8 cellular contexts compared by ENCODE assay signal in genomic region chr20:46681032-46681854, GRCh38. TPM values are rescaled to one million over a fixed set of nuclear protein-coding genes. Genes with fewer than 3 reads are reported as not detected.
DNase-seq lines count a peak whose midpoint lies in the region; ATAC-seq and TF ChIP-seq lines count a peak whose summit lies in the region.

No MANE protein-coding gene starts in this region.

- H3K79me2 ChIP-seq in OCI-LY7 (ENCODE audit: insufficient read depth, low read depth, low read length), result peaks cover 19% of the 10 kb centered on the region

- WGBS in transverse colon (ENCODE audit: low coverage in 1 of 2), 2 donors, result 35 to 52% methylated on average over 10 to 14 of the region's 14 CpGs

- peaks cover 19% of the 10 kb centered on the region for H3K36me3 ChIP-seq in CD4-positive, alpha-beta memory T cell (ENCODE audit: insufficient read depth, low read length)
- H3K36me3 ChIP-seq in OCI-LY7 (ENCODE audit: insufficient read depth, low read length), result peaks cover 19% of the 10 kb centered on the region
- peaks cover 0 to 13% (median 0%) of the 10 kb centered on the region in 4 donors for H3K36me3 ChIP-seq in transverse colon

- H3K4me2 ChIP-seq in OCI-LY7 (ENCODE audit: low read length), result 0 out of 2 replicates have a peak overlapping the region, but pooled peaks have one; percentile 11

- TF ChIP-seq POLR2A in transverse colon (IDR thresholded peaks at IDR 0.05), result no peak

- BruUV-seq in OCI-LY7 (replicated peaks; lab: Mats Ljungman, UMichigan), result no TSS peak

- POLR2A ChIA-PET in CD4-positive, alpha-beta memory T cell (lab: Charles Lee; ENCODE audit: partially characterized antibody), result no interaction called here
- POLR2A ChIA-PET in OCI-LY7 (lab: Charles Lee), result interaction anchor here (0.6 kb wide), 1 partner anchor 1234 kb away, joined by 4 read pairs; no protein-coding TSS in a partner anchor

- in situ Hi-C loops in transverse colon (cut with MboI; ENCODE audit: low pct_ligation_motif_present in 1 of 4, low pct_unique_long_range_greater_than_20kb in 1 of 4, low sequenced_read_pairs in 3 of 4), result loop anchor here in 2 of 4 donors (10.0 to 25.0 kb wide), 2 partner anchors 156 to 169 kb away; partner anchors contain the start of gene ZNF334 (in 1 of the 2)

- peaks cover 26 to 45% (median 35%) of the 10 kb centered on the region in 4 donors for H3K4me1 Mint-ChIP-seq in CD4-positive, alpha-beta memory T cell

- H3K9me3 ChIP-seq in CD4-positive, alpha-beta memory T cell (ENCODE audit: control insufficient read depth in 1 of 2, low read length in 2 of 2), result no peaks in the 10 kb centered on the region
- H3K9me3 ChIP-seq in OCI-LY7 (ENCODE audit: low read length) (no peaks in the 10 kb centered on the region), transverse colon (no peaks in the 10 kb centered on the region)

- H3K9me2 ChIP-seq in OCI-LY7 (ENCODE audit: insufficient read depth, low read length), result no peaks in the 10 kb centered on the region

- H2AFZ ChIP-seq in OCI-LY7 (ENCODE audit: low read length), result no peak overlapping the region

- no peaks in the 10 kb centered on the region for H3K9me3 Mint-ChIP-seq in CD4-positive, alpha-beta memory T cell

- ATAC-seq in omental fat pad (ENCODE audit: low FRiP score), result no peak
- no peak for ATAC-seq in HG02884 (IDR thresholded peaks at IDR 0.05; ENCODE audit: unreplicated experiment)

- intact Hi-C loops in CD4-positive, alpha-beta memory T cell (cut with micrococcal nuclease), result loop anchor here (1.0 to 10.0 kb wide), 3 partner anchors 8 to 886 kb away; partner anchors contain the start of genes DNTTIP1, TP53RK and WFDC3
- intact Hi-C loops in OCI-LY7 (cut with micrococcal nuclease; ENCODE audit: unreplicated experiment), result loop anchor here (1.0 to 5.0 kb wide), 2 partner anchors 160 to 549 kb away; no protein-coding TSS in a partner anchor
- intact Hi-C loops in transverse colon (cut with DNase I; ENCODE audit: low total_unique reads), result no loop called here

- H3K4me3 Mint-ChIP-seq in CD4-positive, alpha-beta memory T cell, result no peak overlapping the region

- peaks cover 10 to 27% of the 10 kb centered on the region in 2 donors for H3K36me3 Mint-ChIP-seq in CD4-positive, alpha-beta memory T cell

- H3K4me3 ChIP-seq in CD4-positive, alpha-beta memory T cell (ENCODE audit: low read length in 2 of 2), result no peak overlapping the region
- no peak overlapping the region for H3K4me3 ChIP-seq in OCI-LY7 (ENCODE audit: low read depth, low read length, poor library complexity, severe bottlenecking)
- H3K4me3 ChIP-seq in transverse colon, result no peak overlapping the region

- H3K27me3 Mint-ChIP-seq in CD4-positive, alpha-beta memory T cell, result no peaks in the 10 kb centered on the region

- peaks cover 21% of the 10 kb centered on the region for H3K4me1 ChIP-seq in CD4-positive, alpha-beta memory T cell (ENCODE audit: insufficient read depth, low read length)
- peaks cover 6% of the 10 kb centered on the region for H3K4me1 ChIP-seq in OCI-LY7 (ENCODE audit: insufficient read depth, low read length, poor library complexity, severe bottlenecking)
- H3K4me1 ChIP-seq in transverse colon, result peaks cover 0 to 14% (median 9%) of the 10 kb centered on the region in 4 donors

- TF ChIP-seq CTCF in OCI-LY7 (conservative IDR thresholded peaks at IDR 0.05; ENCODE audit: low read length) (peak; percentile 91), omental fat pad (IDR thresholded peaks at IDR 0.05) (no peak), transverse colon (IDR thresholded peaks at IDR 0.05) (peak; percentile 74 to 88 (median 82))

- H3K27ac ChIP-seq in CD4-positive, alpha-beta memory T cell (ENCODE audit: low read depth, low read length), result no peak overlapping the region
- H3K27ac ChIP-seq in OCI-LY7 (ENCODE audit: low read depth, low read length, poor library complexity, severe bottlenecking), result no peak overlapping the region
- no peak overlapping the region for H3K27ac ChIP-seq in transverse colon

- H3K27me3 ChIP-seq in CD4-positive, alpha-beta memory T cell (ENCODE audit: insufficient read depth, low read length), result no peaks in the 10 kb centered on the region
- no peaks in the 10 kb centered on the region for H3K27me3 ChIP-seq in transverse colon

- DNase-seq in CD4-positive, alpha-beta memory T cell, result peak; percentile 43 to 59 (median 54)
- DNase-seq in HUDEP-2 (lab: John Stamatoyannopoulos, UW; ENCODE audit: unreplicated experiment in 76 of 76) (peak in 41 of 76 experiments; percentile 3 to 61 (median 30)), OCI-LY7 (ENCODE audit: low spot score) (peak; percentile 67), fibroblast of peridontal ligament (ENCODE audit: extremely low read depth) (peak; percentile 68), omental fat pad (ENCODE audit: low spot score) (peak; percentile 76), transverse colon (peak; percentile 70)
- DNase-seq in activated T-cell treated with anti-CD3 and anti-CD28 coated beads, Interleukin-2, amount 50 U/mL, for 1 hour, result peak; percentile 63

- CTCF ChIA-PET in CD4-positive, alpha-beta memory T cell (lab: Charles Lee; ENCODE audit: partially characterized antibody), result interaction anchor here (0.7 to 2.2 kb wide), 13 partner anchors 9 to 551 kb away, joined by 3 to 13 read pairs (median 4); partner anchors contain the start of gene TP53RK
- CTCF ChIA-PET in OCI-LY7 (lab: Charles Lee; ENCODE audit: unreplicated experiment), result no interaction called here

- no peak for TF ChIP-seq EP300 in transverse colon (IDR thresholded peaks at IDR 0.05; ENCODE audit: low read depth)

- H4K20me1 ChIP-seq in OCI-LY7 (ENCODE audit: insufficient read depth, low read length), result 0 out of 2 replicates have a peak, but pooled peaks cover under 1% of the 10 kb centered on the region

- H3K27ac Mint-ChIP-seq in CD4-positive, alpha-beta memory T cell, result peak overlapping the region in 1 of 7 donors; percentile 42

RNA-seq across cellular contexts. Expression of gene TP53RK, which starts 8.0 kb away (rescaled TPM):
- 10 to 100 TPM; 25.7 to 29.4 TPM for total RNA-seq in CD4-positive, alpha-beta memory T cell
- polyA plus RNA-seq in CD4-positive, alpha-beta memory T cell, result 10 to 100 TPM; 13.5 to 16.6 TPM
- 25.2 and 32.9 TPM in 2 replicates for total RNA-seq in OCI-LY7 (2014; rRNA removed; shearing (Covaris generic))
- 18.6 and 19.7 TPM in 2 replicates for total RNA-seq in OCI-LY7 (2022)
- total RNA-seq in omental fat pad, result 10 to 100 TPM; 14.2 to 26.2 (median 15.7) TPM
- total RNA-seq in transverse colon, result 10 to 100 TPM; 12.4 to 26.7 (median 18.3) TPM

RNA-seq across cellular contexts. Expression of gene SLC2A10, which starts 28.2 kb away (rescaled TPM):
- total RNA-seq in CD4-positive, alpha-beta memory T cell, result not detected
- not detected for polyA plus RNA-seq in CD4-positive, alpha-beta memory T cell
- not detected in 2 replicates for total RNA-seq in OCI-LY7 (2014; rRNA removed; shearing (Covaris generic))
- total RNA-seq in OCI-LY7 (2022) (not detected in 2 replicates), omental fat pad (10 to 100 TPM in 3 of 4 donors, 1 to 10 TPM in 1; 5.8 to 28.5 (median 18.7) TPM), transverse colon (10 to 100 TPM in 3 of 4 donors, 1 to 10 TPM in 1; 8.2 to 33.5 (median 15.2) TPM)

RNA-seq across cellular contexts. Expression of gene SLC13A3, which starts 30.0 kb away (rescaled TPM):
- under 1 TPM in 1 of 2 experiments, not detected in 1; 0.36 TPM for total RNA-seq in CD4-positive, alpha-beta memory T cell
- not detected for polyA plus RNA-seq in CD4-positive, alpha-beta memory T cell
- not detected in 2 replicates for total RNA-seq in OCI-LY7 (2014; rRNA removed; shearing (Covaris generic))
- total RNA-seq in OCI-LY7 (2022), result not detected in 2 replicates
- total RNA-seq in omental fat pad, result 1 to 10 TPM; 1.2 to 3.5 (median 1.9) TPM
- total RNA-seq in transverse colon, result under 1 TPM in 2 of 4 donors, not detected in 2; 0.14 to 0.48 TPM

Comparison
In these comparisons a context has a peak if more than half of its experiments do, and no peak if none do; other contexts are left out.
1. CTCF ChIP-seq: peak in OCI-LY7 (single experiment) and transverse colon (5 of 5); none in omental fat pad (0 of 3).
2. RNA of gene SLC2A10, which starts 28.2 kb away (total RNA-seq): 5.8 to 28.5 TPM in omental fat pad and 8.2 to 33.5 TPM in transverse colon; not detected in CD4-positive, alpha-beta memory T cell and not detected in OCI-LY7; every median in the first group is over 4 times any median in the second.
3. Peak in every context shown above with its lines, with median percentiles within 50 percentile points of each other: DNase-seq.